ENCODE assay signal across 16 cellular contexts in the genomic region with DNA sequence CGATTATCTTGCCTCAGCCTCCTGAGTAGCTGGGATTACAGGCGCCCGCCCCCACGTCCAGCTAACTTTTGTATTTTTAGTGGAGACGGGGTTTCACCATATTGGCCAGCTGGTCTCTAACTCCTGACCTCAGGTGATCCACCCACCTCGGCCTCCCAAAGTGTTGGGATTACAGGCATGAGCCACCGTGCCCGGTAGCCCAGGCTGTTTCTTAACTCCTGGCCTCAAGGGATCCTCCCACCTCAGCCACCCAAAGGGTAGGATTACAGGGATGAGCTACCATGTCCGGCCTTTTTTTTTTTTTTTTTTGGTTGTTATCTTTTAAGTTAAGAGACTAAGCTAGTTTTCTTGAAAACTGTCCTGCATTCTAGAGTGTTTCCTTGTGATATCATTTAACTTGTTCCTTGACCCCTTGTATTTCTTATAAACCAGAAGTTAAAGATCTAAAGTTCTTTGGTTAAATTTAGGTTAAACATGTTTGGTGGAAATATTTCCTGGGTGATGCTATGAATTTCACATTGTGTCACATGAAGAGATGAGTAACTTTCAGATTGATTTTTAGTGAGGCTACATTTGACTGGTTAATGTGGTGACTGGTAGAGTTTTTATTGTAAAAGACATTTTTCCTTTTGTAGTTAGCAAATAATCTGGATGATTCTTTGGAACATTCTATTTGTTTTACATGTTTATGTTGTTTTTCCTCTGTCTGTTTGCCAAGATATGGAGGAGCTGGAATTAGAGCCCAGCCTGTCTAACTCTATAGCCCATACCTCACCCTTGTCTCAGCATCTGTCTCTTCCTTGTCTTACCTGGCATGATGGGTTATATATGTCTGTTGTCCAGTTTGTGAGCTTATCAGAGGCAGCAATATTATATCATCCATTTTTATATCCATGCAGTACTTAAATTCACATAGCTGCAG. TPM values are rescaled to one million over a fixed set of nuclear protein-coding genes. Genes with fewer than 3 reads are reported as not detected.
DNase-seq lines count a peak whose midpoint lies in the region; ATAC-seq and TF ChIP-seq lines count a peak whose summit lies in the region.
"Had no signal": no experiment of that assay in that cellular context is flagged by ENCODE, and none has a peak within 500 bp of the region (broad histone marks: within the 10 kb centered on the region; RNA-seq: fewer than 3 reads in every experiment).

No MANE protein-coding gene starts in this region.

- H3K9me3 ChIP-seq in osteoblast (ENCODE audit: low read depth, low read length) (no peaks in the 10 kb centered on the region), ovary (no peaks in the 10 kb centered on the region)
- H3K9me3 ChIP-seq: vagina had no signal

- peaks cover 34% of the 10 kb centered on the region for H3K4me1 ChIP-seq in osteoblast (ENCODE audit: insufficient read depth, low read length)
- H3K4me1 ChIP-seq in ovary (ENCODE audit: insufficient read depth): no peaks in the 10 kb centered on the region

- H3K27me3 ChIP-seq in osteoblast (ENCODE audit: insufficient read depth, low read length) (no peaks in the 10 kb centered on the region), ovary (no peaks in the 10 kb centered on the region)
- H3K27me3 ChIP-seq: cardiac muscle cell, vagina had no signal

- DNase-seq in activated T-cell treated with anti-CD3 and anti-CD28 coated beads, Interleukin-2, amount 50 U/mL, for 24 hours: no peak
- DNase-seq in activated T-cell treated with anti-CD3 and anti-CD28 coated beads, Interleukin-2, amount 50 U/mL, for 48 hours: no peak
- DNase-seq in HFFc6: peak; percentile 44
- no peak for DNase-seq in activated naive CD8-positive, alpha-beta T cell treated with anti-CD3 and anti-CD28 coated beads, Interleukin-2, amount 10 ng/mL, durations not matched to agents 7 days and 5 days
- DNase-seq in osteoblast (ENCODE audit: insufficient read length, low spot score, missing footprints): peak; percentile 76
- DNase-seq in ovary: no peak
- DNase-seq in HK-2 (ENCODE audit: unreplicated experiment): no peak
- no peak for DNase-seq in NCI-H1092 (lab: John Stamatoyannopoulos, UW)
- DNase-seq: AML-193; NCI-H1105; posterior cingulate gyrus; stimulated activated CD8-positive, alpha-beta memory T cell treated with anti-CD3 and anti-CD28 coated beads, Interleukin-4, amount 100 ng/mL, for 48 hours had no signal

- intact Hi-C loops in ovary (cut with DNase I): no loop called here

- no peaks in the 10 kb centered on the region for H3K27me3 Mint-ChIP-seq in activated T-cell treated with anti-CD3 and anti-CD28 coated beads, Interleukin-2, amount 50 U/mL, for 24 hours
- H3K27me3 Mint-ChIP-seq in HFFc6 (ENCODE audit: insufficient read depth): peaks cover 1% of the 10 kb centered on the region
- no peaks in the 10 kb centered on the region for H3K27me3 Mint-ChIP-seq in activated naive CD8-positive, alpha-beta T cell treated with anti-CD3 and anti-CD28 coated beads, Interleukin-2, amount 10 ng/mL, durations not matched to agents 7 days and 5 days

- H3K27ac Mint-ChIP-seq in activated T-cell treated with anti-CD3 and anti-CD28 coated beads, Interleukin-2, amount 50 U/mL, for 24 hours: peak overlapping the region; percentile 86
- H3K27ac Mint-ChIP-seq in HFFc6: peak overlapping the region; percentile 65
- H3K27ac Mint-ChIP-seq in activated naive CD8-positive, alpha-beta T cell treated with anti-CD3 and anti-CD28 coated beads, Interleukin-2, amount 10 ng/mL, durations not matched to agents 7 days and 5 days: peak overlapping the region; percentile 19
- H3K27ac Mint-ChIP-seq: mesothelial cell of epicardium had no signal

- TF ChIP-seq EP300 in ovary (IDR thresholded peaks at IDR 0.05): no peak

- WGBS in ovary, 3 donors: 84 to 91% (median 89%) methylated on average over 9 of the region's 9 CpGs

- H3K4me2 ChIP-seq in osteoblast (ENCODE audit: insufficient read depth, low read length): peak overlapping the region; percentile 50

- peaks cover 6% of the 10 kb centered on the region for H3K36me3 ChIP-seq in osteoblast (ENCODE audit: insufficient read depth, low read length)
- no peaks in the 10 kb centered on the region for H3K36me3 ChIP-seq in ovary
- H3K36me3 ChIP-seq: cardiac muscle cell, vagina had no signal

- H3K4me1 Mint-ChIP-seq in activated T-cell treated with anti-CD3 and anti-CD28 coated beads, Interleukin-2, amount 50 U/mL, for 24 hours (ENCODE audit: low read depth): peaks cover 73% of the 10 kb centered on the region
- peaks cover 64% of the 10 kb centered on the region for H3K4me1 Mint-ChIP-seq in HFFc6 (ENCODE audit: low read depth)
- peaks cover 40% of the 10 kb centered on the region for H3K4me1 Mint-ChIP-seq in activated naive CD8-positive, alpha-beta T cell treated with anti-CD3 and anti-CD28 coated beads, Interleukin-2, amount 10 ng/mL, durations not matched to agents 7 days and 5 days

- POLR2A ChIA-PET in activated naive CD8-positive, alpha-beta T cell treated with anti-CD3 and anti-CD28 coated beads, Interleukin-2, amount 10 ng/mL, durations not matched to agents 7 days and 5 days (lab: Charles Lee): interaction anchor here (0.6 to 1.2 kb wide), 3 partner anchors 15 to 159 kb away, joined by 3 to 7 read pairs (median 5); partner anchors contain the start of gene ITPRIPL1

- H3K4me3 Mint-ChIP-seq in activated T-cell treated with anti-CD3 and anti-CD28 coated beads, Interleukin-2, amount 50 U/mL, for 24 hours: peak overlapping the region; percentile 35
- H3K4me3 Mint-ChIP-seq in HFFc6: no peak overlapping the region; the same call in none of the 2 replicates
- peak overlapping the region; percentile 2 for H3K4me3 Mint-ChIP-seq in activated naive CD8-positive, alpha-beta T cell treated with anti-CD3 and anti-CD28 coated beads, Interleukin-2, amount 10 ng/mL, durations not matched to agents 7 days and 5 days
- H3K4me3 Mint-ChIP-seq: mesothelial cell of epicardium had no signal

- peaks cover 76% of the 10 kb centered on the region for H3K36me3 Mint-ChIP-seq in activated T-cell treated with anti-CD3 and anti-CD28 coated beads, Interleukin-2, amount 50 U/mL, for 24 hours (ENCODE audit: low read depth)
- peaks cover 26% of the 10 kb centered on the region; the same call in 1 of the 2 replicates for H3K36me3 Mint-ChIP-seq in HFFc6 (ENCODE audit: low read depth)
- H3K36me3 Mint-ChIP-seq in activated naive CD8-positive, alpha-beta T cell treated with anti-CD3 and anti-CD28 coated beads, Interleukin-2, amount 10 ng/mL, durations not matched to agents 7 days and 5 days: peaks cover 51% of the 10 kb centered on the region

- peaks cover 5% of the 10 kb centered on the region for H4K20me1 ChIP-seq in osteoblast (ENCODE audit: insufficient read depth, low read length)

- no peak for ATAC-seq in activated naive CD8-positive, alpha-beta T cell treated with anti-CD3 and anti-CD28 coated beads, Interleukin-2, amount 10 ng/mL, durations not matched to agents 7 days and 5 days (ENCODE audit: low read depth)

- TF ChIP-seq POLR2A in ovary (IDR thresholded peaks at IDR 0.05): no peak

- no peak overlapping the region for H3K4me3 ChIP-seq in osteoblast (ENCODE audit: insufficient read depth, low read length)
- H3K4me3 ChIP-seq in ovary: no peak overlapping the region
- H3K4me3 ChIP-seq: cardiac muscle cell, vagina had no signal

- H3K9me3 Mint-ChIP-seq in activated T-cell treated with anti-CD3 and anti-CD28 coated beads, Interleukin-2, amount 50 U/mL, for 24 hours: no peaks in the 10 kb centered on the region
- H3K9me3 Mint-ChIP-seq in HFFc6: no peaks in the 10 kb centered on the region
- H3K9me3 Mint-ChIP-seq in activated naive CD8-positive, alpha-beta T cell treated with anti-CD3 and anti-CD28 coated beads, Interleukin-2, amount 10 ng/mL, durations not matched to agents 7 days and 5 days: no peaks in the 10 kb centered on the region
- H3K9me3 Mint-ChIP-seq: mesothelial cell of epicardium had no signal

- TF ChIP-seq CTCF in HFFc6 (IDR thresholded peaks at IDR 0.05) (no peak), osteoblast (IDR thresholded peaks at IDR 0.05; ENCODE audit: extremely low read depth, low read depth, low read length) (no peak), ovary (IDR thresholded peaks at IDR 0.05) (no peak)

- H3K27ac ChIP-seq in osteoblast (ENCODE audit: low read depth, low read length) (peak overlapping the region; percentile 82), ovary (no peak overlapping the region)
- H3K27ac ChIP-seq: cardiac muscle cell, vagina had no signal

- peaks cover 46% of the 10 kb centered on the region for H3K79me2 ChIP-seq in osteoblast (ENCODE audit: insufficient read depth, low read length)

- peak overlapping the region; percentile 14 for H2AFZ ChIP-seq in osteoblast (ENCODE audit: low read length)

RNA-seq across cellular contexts. Expression of gene NCAPH, which starts 5.2 kb away (rescaled TPM):
- 10 to 100 TPM; 10.8 to 25.4 (median 24.0) TPM for total RNA-seq in HFFc6 (2021; fragmentation: NEBNext Ultra II Directional; extraction: Animal tissue kit (Norgen Biotek cat#: 25700))
- 10 to 100 TPM; 60.3 to 64.8 TPM for total RNA-seq in activated naive CD8-positive, alpha-beta T cell treated with anti-CD3 and anti-CD28 coated beads, Interleukin-2, amount 10 ng/mL, durations not matched to agents 7 days and 5 days
- total RNA-seq in osteoblast: 1.1 and 2.4 TPM in 2 replicates
- 1 to 10 TPM in 1 of 7 donors, under 1 TPM in 6; 0.18 to 3.1 (median 0.64) TPM for total RNA-seq in ovary
- polyA plus RNA-seq in ovary: 1 to 10 TPM in 1 of 2 donors, under 1 TPM in 1; 0.48 to 1.4 TPM

RNA-seq across cellular contexts. Expression of gene ITPRIPL1, which starts 15.6 kb away (rescaled TPM):
- total RNA-seq in HFFc6 (2021; fragmentation: NEBNext Ultra II Directional; extraction: Animal tissue kit (Norgen Biotek cat#: 25700)): 1 to 10 TPM in 2 of 6 experiments, under 1 TPM in 4; 0.55 to 1.2 (median 0.94) TPM
- 10 to 100 TPM; 32.8 to 35.9 TPM for total RNA-seq in activated naive CD8-positive, alpha-beta T cell treated with anti-CD3 and anti-CD28 coated beads, Interleukin-2, amount 10 ng/mL, durations not matched to agents 7 days and 5 days
- total RNA-seq in osteoblast (1.4 and 1.8 TPM in 2 replicates), ovary (under 1 TPM; 0.11 to 0.92 (median 0.40) TPM)
- 1 to 10 TPM in 1 of 2 donors, under 1 TPM in 1; 0.46 to 1.2 TPM for polyA plus RNA-seq in ovary
- total RNA-seq: NCI-H460 had no signal

RNA-seq across cellular contexts. Expression of gene SNRNP200, which starts 35.4 kb away (rescaled TPM):
- total RNA-seq in HFFc6 (2021; fragmentation: NEBNext Ultra II Directional; extraction: Animal tissue kit (Norgen Biotek cat#: 25700)): 100 to 1,000 TPM in 2 of 6 experiments, 10 to 100 TPM in 4; 88.0 to 106 (median 93.3) TPM
- total RNA-seq in activated naive CD8-positive, alpha-beta T cell treated with anti-CD3 and anti-CD28 coated beads, Interleukin-2, amount 10 ng/mL, durations not matched to agents 7 days and 5 days: 100 to 1,000 TPM; 194 to 201 TPM
- total RNA-seq in osteoblast (42.7 and 44.2 TPM in 2 replicates), ovary (100 to 1,000 TPM in 5 of 7 donors, 10 to 100 TPM in 2; 71.1 to 149 (median 125) TPM)
- 100 to 1,000 TPM in 1 of 2 donors, 10 to 100 TPM in 1; 92.9 to 102 TPM for polyA plus RNA-seq in ovary

Comparison
In these comparisons a context has a peak if more than half of its experiments do, and no peak if none do; other contexts are left out.
1. DNase-seq: peak in HFFc6 (single experiment) and osteoblast (single experiment); none in activated T-cell treated with anti-CD3 and anti-CD28 coated beads, Interleukin-2, amount 50 U/mL, for 24 hours (single experiment), activated T-cell treated with anti-CD3 and anti-CD28 coated beads, Interleukin-2, amount 50 U/mL, for 48 hours (0 of 2), activated naive CD8-positive, alpha-beta T cell treated with anti-CD3 and anti-CD28 coated beads, Interleukin-2, amount 10 ng/mL, durations not matched to agents 7 days and 5 days (single experiment), ovary (0 of 5), HK-2 (single experiment) and NCI-H1092 (single experiment).
2. H3K27ac Mint-ChIP-seq: peak in every context shown above with its lines; median percentile 86 in activated T-cell treated with anti-CD3 and anti-CD28 coated beads, Interleukin-2, amount 50 U/mL, for 24 hours; 65 in HFFc6; 19 in activated naive CD8-positive, alpha-beta T cell treated with anti-CD3 and anti-CD28 coated beads, Interleukin-2, amount 10 ng/mL, durations not matched to agents 7 days and 5 days.
3. RNA of gene ITPRIPL1, which starts 15.6 kb away (total RNA-seq): 32.8 to 35.9 TPM in activated naive CD8-positive, alpha-beta T cell treated with anti-CD3 and anti-CD28 coated beads, Interleukin-2, amount 10 ng/mL, durations not matched to agents 7 days and 5 days; 1.4 to 1.8 TPM in osteoblast, 0.55 to 1.2 TPM in HFFc6 and 0.11 to 0.92 TPM in ovary; every median in the first group is over 10 times any median in the second.